8 cellular contexts compared by ENCODE assay signal in genomic region chr3:14439501-14440167, GRCh38. TPM values are rescaled to one million over a fixed set of nuclear protein-coding genes. Genes with fewer than 3 reads are reported as not detected.
DNase-seq lines count a peak whose midpoint lies in the region; ATAC-seq and TF ChIP-seq lines count a peak whose summit lies in the region.

No MANE protein-coding gene starts in this region.

- H3K36me3 ChIP-seq in A673 (ENCODE audit: insufficient read depth, low read length, poor library complexity, severe bottlenecking), result no peaks in the 10 kb centered on the region

- H3K4me1 ChIP-seq in A673 (ENCODE audit: insufficient read depth, low read length, poor library complexity, severe bottlenecking), result peaks cover 53% of the 10 kb centered on the region

- H3K27ac ChIP-seq in A673 (ENCODE audit: low read depth, low read length, poor library complexity, severe bottlenecking), result peak overlapping the region; percentile 33

- intact Hi-C loops in A673 (cut with micrococcal nuclease; ENCODE audit: unreplicated experiment), result no loop called here

- DNase-seq in A673 (ENCODE audit: low spot score) (peak; percentile 89), LNCaP clone FGC (ENCODE audit: low read depth) (peak; percentile 19), SKM-1 (lab: John Stamatoyannopoulos, UW; ENCODE audit: unreplicated experiment) (peak; percentile 50), hepatic stellate cell (ENCODE audit: low spot score) (peak; percentile 85), type B pancreatic cell (ENCODE audit: extremely low spot score, unreplicated experiment) (no peak), NCI-H446 treated with DMSO at 0.1 percent for 48 hours (lab: John Stamatoyannopoulos, UW) (no peak)

- no peak for ATAC-seq in HG03045 (IDR thresholded peaks at IDR 0.05; ENCODE audit: unreplicated experiment)
- no peak for ATAC-seq in esophagus mucosa

- POLR2A ChIA-PET in A673 (lab: Charles Lee; ENCODE audit: low non-redundant PET), result interaction anchor here (0.6 to 0.7 kb wide), 2 partner anchors 1018 to 1032 kb away, joined by 4 to 5 read pairs; no protein-coding TSS in a partner anchor

- H3K4me1 Mint-ChIP-seq in type B pancreatic cell (ENCODE audit: unreplicated experiment), result peaks cover 33% of the 10 kb centered on the region

- TF ChIP-seq CTCF in A673 (conservative IDR thresholded peaks at IDR 0.05; ENCODE audit: low read depth, low read length) (no peak), LNCaP clone FGC (IDR thresholded peaks at IDR 0.05; ENCODE audit: control insufficient read depth, extremely low read depth, insufficient read depth) (no peak), type B pancreatic cell (conservative IDR thresholded peaks at IDR 0.05) (no peak)

- peaks cover 5% of the 10 kb centered on the region for H3K36me3 Mint-ChIP-seq in type B pancreatic cell

- H3K9me3 ChIP-seq in A673 (ENCODE audit: low read depth, low read length, poor library complexity, severe bottlenecking), result no peaks in the 10 kb centered on the region

- peak overlapping the region; percentile 16 for H3K4me3 ChIP-seq in A673 (ENCODE audit: low read depth, low read length, poor library complexity, severe bottlenecking)
- H3K4me3 ChIP-seq in LNCaP clone FGC (ENCODE audit: low read depth, low read length), result no peak overlapping the region

- BruUV-seq in A673 (replicated peaks; lab: Mats Ljungman, UMichigan), result no TSS peak

- H3K27me3 ChIP-seq in A673 (replicated peaks; ENCODE audit: insufficient read depth, low read depth, low read length, poor library complexity), result no peaks in the 10 kb centered on the region

- H3K27ac Mint-ChIP-seq in type B pancreatic cell, result peak overlapping the region; percentile 70

- H3K4me3 Mint-ChIP-seq in type B pancreatic cell, result peak overlapping the region; percentile 34

- H3K27me3 Mint-ChIP-seq in type B pancreatic cell, result no peaks in the 10 kb centered on the region

- CTCF ChIA-PET in A673 (lab: Charles Lee), result no interaction called here

- H3K9me3 Mint-ChIP-seq in type B pancreatic cell, result no peaks in the 10 kb centered on the region

RNA-seq across cellular contexts. Expression of gene SLC6A6, which starts 37.2 kb away (rescaled TPM):
- total RNA-seq in A673 (2021) (48.8 and 55.1 TPM in 2 replicates), type B pancreatic cell (ENCODE audit: low replicate concordance) (24.5 and 30.3 TPM in 2 replicates), esophagus mucosa (11.0 TPM)

Comparison
In these comparisons a context has a peak if more than half of its experiments do, and no peak if none do; other contexts are left out.
1. DNase-seq: peak in A673 (single experiment), LNCaP clone FGC (single experiment), SKM-1 (single experiment) and hepatic stellate cell (single experiment); none in type B pancreatic cell (single experiment) and NCI-H446 treated with DMSO at 0.1 percent for 48 hours (single experiment).